ENCODE assay signal across 8 cellular contexts in the genomic region with DNA sequence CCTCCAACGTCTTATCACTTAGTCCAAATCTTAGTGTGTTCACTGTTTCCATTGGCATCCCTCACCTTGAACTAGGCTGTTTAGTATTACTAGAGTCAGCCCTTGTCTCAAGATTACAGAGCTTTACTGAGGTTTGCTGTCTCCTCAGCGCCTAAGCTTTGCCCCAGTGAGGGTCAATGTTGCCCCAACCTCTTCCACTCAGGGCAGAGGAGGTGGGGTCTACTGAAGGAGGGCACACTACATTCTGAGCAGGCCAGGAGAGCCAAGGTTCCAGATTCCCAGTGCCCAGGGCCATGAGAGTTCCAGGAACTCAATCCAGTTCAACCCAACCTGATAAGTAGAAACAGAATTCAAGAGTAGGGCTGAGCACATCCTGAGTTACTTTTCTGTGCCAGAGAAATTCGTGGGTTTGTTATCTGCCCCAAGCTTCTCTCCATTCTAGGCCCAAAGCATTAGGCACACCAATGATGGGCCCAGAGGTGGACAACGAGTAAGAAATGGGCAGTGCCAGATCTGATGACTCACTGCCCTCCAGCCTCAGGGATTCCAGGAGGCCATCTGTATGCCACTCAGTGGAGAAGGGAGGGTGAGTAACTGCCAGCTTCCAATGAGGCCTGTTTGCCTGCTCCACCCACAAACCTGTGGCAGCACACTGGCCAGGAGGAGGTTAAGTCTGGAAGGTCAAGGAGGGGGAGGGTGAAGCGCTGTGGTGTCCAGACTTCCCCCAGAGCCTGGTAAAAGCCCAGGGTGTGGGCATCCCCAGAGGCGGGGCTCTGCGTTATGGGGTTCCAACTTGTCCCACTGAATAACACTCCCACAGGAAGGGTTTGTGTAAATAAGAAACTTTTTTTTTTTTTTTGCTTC.
DNase-seq lines count a peak whose midpoint lies in the region; ATAC-seq and TF ChIP-seq lines count a peak whose summit lies in the region.

No MANE protein-coding gene starts in this region.

- H3K4me3 ChIP-seq in epithelial cell of esophagus (ENCODE audit: low read length) (no peak overlapping the region), muscle layer of colon (ENCODE audit: low read depth in 1 of 2, low read length in 2 of 2) (no peak overlapping the region)

- TF ChIP-seq CTCF in epithelial cell of esophagus (IDR thresholded peaks at IDR 0.05; ENCODE audit: insufficient read depth, low read depth, low read length, missing control alignments) = no peak

- peaks cover 28% of the 10 kb centered on the region for H3K4me1 ChIP-seq in muscle layer of colon (ENCODE audit: insufficient read depth, low read length)

- DNase-seq in AG20443 (ENCODE audit: low spot score) (peak; percentile 88), NCI-H69 (lab: John Stamatoyannopoulos, UW) (peak; percentile 50), epithelial cell of esophagus (ENCODE audit: low read depth) (peak; percentile 92)

- peaks cover 54% of the 10 kb centered on the region for H3K36me3 ChIP-seq in muscle layer of colon (ENCODE audit: insufficient read depth, low read length)

- no peak overlapping the region for H3K9ac ChIP-seq in muscle layer of colon (ENCODE audit: low read length)

- H3K27me3 ChIP-seq in muscle layer of colon (ENCODE audit: control insufficient read depth in 1 of 2, insufficient read depth in 2 of 2, low read length in 2 of 2) = no peaks in the 10 kb centered on the region

- ATAC-seq in GM18868 (IDR thresholded peaks at IDR 0.05; ENCODE audit: unreplicated experiment) = no peak
- no peak for ATAC-seq in GM19395 (IDR thresholded peaks at IDR 0.05; ENCODE audit: unreplicated experiment)
- ATAC-seq in HG02973 (IDR thresholded peaks at IDR 0.05; ENCODE audit: unreplicated experiment) = no peak
- no peak for ATAC-seq in GM21786 (IDR thresholded peaks at IDR 0.05; ENCODE audit: unreplicated experiment)

- peak overlapping the region; percentile 45 for H3K27ac ChIP-seq in muscle layer of colon (ENCODE audit: low read depth, low read length)

- H3K9me3 ChIP-seq in muscle layer of colon (ENCODE audit: low read length) = no peaks in the 10 kb centered on the region
